ENCODE assay signal across 19 cellular contexts in genomic region chr5:17103471-17103870, GRCh38.
"Had no signal": no experiment of that assay in that cellular context is flagged by ENCODE, and none has a peak within 500 bp of the region (broad histone marks: within the 10 kb centered on the region; RNA-seq: fewer than 3 reads in every experiment).

No MANE protein-coding gene starts in this region.

- H3K9me3 ChIP-seq: lower lobe of right lung, right lobe of liver, thoracic aorta, tibial nerve, upper lobe of left lung had no signal

- H2AFZ ChIP-seq: parathyroid adenoma had no signal

- H3K27ac ChIP-seq: lower lobe of right lung, parathyroid adenoma, right lobe of liver, thoracic aorta, tibial nerve, upper lobe of left lung had no signal

- H3K4me3 Mint-ChIP-seq: effector memory CD8-positive, alpha-beta T cell; natural killer cell; stimulated activated naive B cell treated with anti-CD40 and anti-IgM and Interleukin-4, amounts not matched to agents 10 μg/mL and 1 μg/mL and 100 μg/mL, for 72 hours; stimulated activated naive CD8-positive, alpha-beta T cell treated with anti-CD3 and anti-CD28 coated beads, Interleukin-15, Interleukin-2, amounts not matched to agents 100 ng/mL and 50 ng/mL, for 24 hours had no signal

- H3K27me3 Mint-ChIP-seq: effector memory CD8-positive, alpha-beta T cell; stimulated activated naive CD8-positive, alpha-beta T cell treated with anti-CD3 and anti-CD28 coated beads, Interleukin-15, Interleukin-2, amounts not matched to agents 100 ng/mL and 50 ng/mL, for 24 hours had no signal

- H3K4me3 ChIP-seq: lower lobe of right lung, right lobe of liver, thoracic aorta, tibial nerve, upper lobe of left lung had no signal

- H3K79me2 ChIP-seq: parathyroid adenoma had no signal

- H3K4me1 ChIP-seq: parathyroid adenoma, right lobe of liver, tibial nerve had no signal

- H3K27ac Mint-ChIP-seq: effector memory CD8-positive, alpha-beta T cell; natural killer cell; progenitor cell of endocrine pancreas; stimulated activated naive B cell treated with anti-CD40 and anti-IgM and Interleukin-4, amounts not matched to agents 10 μg/mL and 1 μg/mL and 100 μg/mL, for 72 hours; stimulated activated naive CD8-positive, alpha-beta T cell treated with anti-CD3 and anti-CD28 coated beads, Interleukin-15, Interleukin-2, amounts not matched to agents 100 ng/mL and 50 ng/mL, for 24 hours had no signal

- FAIRE-seq: endometrium, frontal cortex, small intestine, urothelium cell line had no signal

- ATAC-seq: effector memory CD8-positive, alpha-beta T cell; left ventricle myocardium superior; lower lobe of right lung; natural killer cell; stimulated activated naive B cell treated with anti-CD40 and anti-IgM and Interleukin-4, amounts not matched to agents 10 μg/mL and 1 μg/mL and 100 μg/mL, for 72 hours had no signal

- H3K36me3 Mint-ChIP-seq: natural killer cell; stimulated activated naive B cell treated with anti-CD40 and anti-IgM and Interleukin-4, amounts not matched to agents 10 μg/mL and 1 μg/mL and 100 μg/mL, for 72 hours had no signal

- H3K27me3 ChIP-seq: right lobe of liver, tibial nerve, upper lobe of left lung had no signal

- H3K9me3 Mint-ChIP-seq: effector memory CD8-positive, alpha-beta T cell; stimulated activated naive B cell treated with anti-CD40 and anti-IgM and Interleukin-4, amounts not matched to agents 10 μg/mL and 1 μg/mL and 100 μg/mL, for 72 hours; stimulated activated naive CD8-positive, alpha-beta T cell treated with anti-CD3 and anti-CD28 coated beads, Interleukin-15, Interleukin-2, amounts not matched to agents 100 ng/mL and 50 ng/mL, for 24 hours had no signal

- H3K4me1 Mint-ChIP-seq: natural killer cell; stimulated activated naive B cell treated with anti-CD40 and anti-IgM and Interleukin-4, amounts not matched to agents 10 μg/mL and 1 μg/mL and 100 μg/mL, for 72 hours had no signal

- DNase-seq: cortex of kidney; effector memory CD8-positive, alpha-beta T cell; left ventricle myocardium superior; lower lobe of right lung; natural killer cell; right lobe of liver; small intestine; stimulated activated CD4-positive, alpha-beta T cell treated with anti-CD3 and anti-CD28 coated beads, Interleukin-15, amount 100 ng/mL, for 24 hours; stimulated activated CD4-positive, alpha-beta T cell treated with anti-CD3 and anti-CD28 coated beads, Interleukin-2, amount 100 ng/mL, for 48 hours; stimulated activated naive B cell treated with anti-CD40 and anti-IgM and Interleukin-4, amounts not matched to agents 10 μg/mL and 1 μg/mL and 100 μg/mL, for 72 hours; upper lobe of left lung had no signal

- H3K36me3 ChIP-seq: lower lobe of right lung, right lobe of liver, thoracic aorta, tibial nerve, upper lobe of left lung had no signal
